1 cellular context compared by ENCODE assay signal in the genomic region with DNA sequence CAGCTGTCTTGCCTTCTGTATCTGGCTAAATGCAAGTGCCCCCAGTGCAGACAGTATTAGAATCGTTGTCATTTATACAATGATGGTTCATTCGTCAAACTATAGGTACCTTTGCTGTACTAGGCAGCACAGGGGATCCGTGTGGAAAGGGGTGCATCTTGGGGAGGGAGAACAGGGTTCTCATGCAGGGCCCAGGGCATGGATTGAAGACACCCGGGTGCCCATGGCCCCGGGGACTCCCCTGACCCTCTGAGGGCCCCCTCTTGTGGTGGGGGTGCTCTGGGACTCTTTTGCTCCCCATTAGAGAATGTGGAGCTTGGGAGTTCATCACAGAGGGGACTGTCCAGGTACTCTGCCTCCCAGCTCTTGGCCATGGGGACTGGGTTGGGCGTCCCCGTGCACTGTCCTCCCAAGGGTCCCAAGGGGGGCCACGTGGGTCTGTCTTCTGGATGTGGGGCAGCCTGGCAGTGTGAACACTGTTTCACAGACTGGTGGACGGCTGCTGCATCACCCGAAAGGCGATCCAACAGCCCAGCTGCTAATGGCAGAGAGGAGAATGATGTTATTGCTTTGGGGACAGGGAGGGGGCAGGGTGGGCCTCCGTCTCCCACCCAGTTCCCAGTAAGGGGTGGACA.
TF ChIP-seq lines count a peak whose summit lies in the region.

No MANE protein-coding gene starts in this region.

TF ChIP-seq in HepG2, 621 proteins besides CTCF, POLR2A, EP300 and RAD21:
- TF ChIP-seq ZNF136 (CRISPR knock-in tag; IDR thresholded peaks at IDR 0.05; ENCODE audit: low read depth) (no peak), ZNF44 (CRISPR knock-in tag; IDR thresholded peaks at IDR 0.05) (no peak), PBX2 (CRISPR knock-in tag; IDR thresholded peaks at IDR 0.05) (no peak), PPARG (CRISPR knock-in tag; conservative IDR thresholded peaks at IDR 0.05) (no peak), MIXL1 (CRISPR knock-in tag; IDR thresholded peaks at IDR 0.05) (no peak), PTBP1 (IDR thresholded peaks at IDR 0.05; ENCODE audit: low read depth, low read length, poor library complexity, severe bottlenecking) (no peak), HMG20A (CRISPR knock-in tag; IDR thresholded peaks at IDR 0.05; ENCODE audit: borderline replicate concordance) (no peak), TEAD2 (CRISPR knock-in tag; IDR thresholded peaks at IDR 0.05) (no peak), SIN3B (IDR thresholded peaks at IDR 0.05; ENCODE audit: low read length) (no peak), SNAI1 (CRISPR knock-in tag; IDR thresholded peaks at IDR 0.05; ENCODE audit: borderline replicate concordance) (no peak), TRIM22 (IDR thresholded peaks at IDR 0.05) (no peak), YEATS4 (CRISPR knock-in tag; IDR thresholded peaks at IDR 0.05; ENCODE audit: borderline replicate concordance) (no peak), ZSCAN30 (CRISPR knock-in tag; IDR thresholded peaks at IDR 0.05) (no peak), ELF4 (CRISPR knock-in tag; IDR thresholded peaks at IDR 0.05; ENCODE audit: borderline replicate concordance) (no peak), HOXD1 (CRISPR knock-in tag; IDR thresholded peaks at IDR 0.05) (no peak), IRF1 (CRISPR knock-in tag; IDR thresholded peaks at IDR 0.05; ENCODE audit: low read depth) (no peak), ZBTB7B (CRISPR knock-in tag; IDR thresholded peaks at IDR 0.05) (no peak)
- TF ChIP-seq, protein P1, sequence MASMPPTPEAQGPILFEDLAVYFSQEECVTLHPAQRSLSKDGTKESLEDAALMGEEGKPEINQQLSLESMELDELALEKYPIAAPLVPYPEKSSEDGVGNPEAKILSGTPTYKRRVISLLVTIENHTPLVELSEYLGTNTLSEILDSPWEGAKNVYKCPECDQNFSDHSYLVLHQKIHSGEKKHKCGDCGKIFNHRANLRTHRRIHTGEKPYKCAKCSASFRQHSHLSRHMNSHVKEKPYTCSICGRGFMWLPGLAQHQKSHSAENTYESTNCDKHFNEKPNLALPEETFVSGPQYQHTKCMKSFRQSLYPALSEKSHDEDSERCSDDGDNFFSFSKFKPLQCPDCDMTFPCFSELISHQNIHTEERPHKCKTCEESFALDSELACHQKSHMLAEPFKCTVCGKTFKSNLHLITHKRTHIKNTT (CRISPR knock-in tag; IDR thresholded peaks at IDR 0.05), result no peak
- TF ChIP-seq, protein P2, sequence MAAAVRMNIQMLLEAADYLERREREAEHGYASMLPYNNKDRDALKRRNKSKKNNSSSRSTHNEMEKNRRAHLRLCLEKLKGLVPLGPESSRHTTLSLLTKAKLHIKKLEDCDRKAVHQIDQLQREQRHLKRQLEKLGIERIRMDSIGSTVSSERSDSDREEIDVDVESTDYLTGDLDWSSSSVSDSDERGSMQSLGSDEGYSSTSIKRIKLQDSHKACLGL (CRISPR knock-in tag; IDR thresholded peaks at IDR 0.05), result no peak
